1 cellular context compared by ENCODE assay signal in genomic region chr18:6781846-6782245, GRCh38.
TF ChIP-seq lines count a peak whose summit lies in the region.

No MANE protein-coding gene starts in this region.

TF ChIP-seq in H1, 55 proteins besides CTCF, POLR2A, EP300 and RAD21:
- TF ChIP-seq SRF (IDR thresholded peaks at IDR 0.05; ENCODE audit: low read depth, low read length) (no peak), CBX8 (IDR thresholded peaks at IDR 0.05; ENCODE audit: borderline replicate concordance, low read depth, low read length) (no peak), CHD7 (IDR thresholded peaks at IDR 0.05; ENCODE audit: insufficient replicate concordance, low read length) (no peak), TAF7 (optimal IDR thresholded peaks at IDR 0.05; ENCODE audit: borderline replicate concordance, low read depth, low read length) (no peak), KDM5A (IDR thresholded peaks at IDR 0.05; ENCODE audit: low read length) (no peak), SAP30 (IDR thresholded peaks at IDR 0.05; ENCODE audit: insufficient read depth, insufficient replicate concordance, low read length) (no peak), CREB1 (IDR thresholded peaks at IDR 0.05) (no peak), TCF12 (IDR thresholded peaks at IDR 0.05; ENCODE audit: low read depth, low read length) (no peak), SP2 (IDR thresholded peaks at IDR 0.05; ENCODE audit: low read length) (no peak), SUZ12 (IDR thresholded peaks at IDR 0.05; ENCODE audit: low read length) (no peak), GABPA (IDR thresholded peaks at IDR 0.05; ENCODE audit: borderline replicate concordance, insufficient read depth, low read length) (no peak), CEBPB (IDR thresholded peaks at IDR 0.05; ENCODE audit: low read depth, low read length) (no peak), ATF2 (IDR thresholded peaks at IDR 0.05; ENCODE audit: low read length) (no peak), CTBP2 (IDR thresholded peaks at IDR 0.05; ENCODE audit: borderline replicate concordance, insufficient read depth, insufficient read length, low read length) (no peak), ZNF274 (IDR thresholded peaks at IDR 0.05; ENCODE audit: borderline replicate concordance, extremely low read depth, low read length) (no peak), JUND (IDR thresholded peaks at IDR 0.05; ENCODE audit: low read length) (no peak)
